Comparison of ENCODE assay signal across 26 cellular contexts in genomic region chr3:65856907-65857306, GRCh38.
DNase-seq lines count a peak whose midpoint lies in the region; ATAC-seq and TF ChIP-seq lines count a peak whose summit lies in the region.
"Had no signal": no experiment of that assay in that cellular context is flagged by ENCODE, and none has a peak within 500 bp of the region (broad histone marks: within the 10 kb centered on the region; RNA-seq: fewer than 3 reads in every experiment).

No MANE protein-coding gene starts in this region.

- H3K4me3 ChIP-seq in Loucy (ENCODE audit: low read length, poor library complexity, severe bottlenecking) (peak overlapping the region; percentile 40), psoas muscle (no peak overlapping the region), esophagus squamous epithelium (no peak overlapping the region)
- H3K4me3 ChIP-seq: GM23338 had no signal

- H3K27me3 ChIP-seq in Loucy (ENCODE audit: insufficient read depth, low read length, poor library complexity, severe bottlenecking) (no peaks in the 10 kb centered on the region), psoas muscle (ENCODE audit: insufficient read depth in 3 of 3, low read length in 2 of 3) (no peaks in the 10 kb centered on the region), esophagus squamous epithelium (no peaks in the 10 kb centered on the region)

- DNase-seq in dermis blood vessel endothelial cell = peak; percentile 81
- DNase-seq in left kidney (ENCODE audit: low read depth, low spot score) = peak; percentile 39
- DNase-seq in psoas muscle = no peak
- DNase-seq in esophagus squamous epithelium (lab: John Stamatoyannopoulos, UW) = no peak
- DNase-seq in ACHN = no peak
- DNase-seq: activated B cell treated with CpG ODN at 0.5 μM for 24 hours; activated CD4-positive, alpha-beta memory T cell treated with anti-CD3 and anti-CD28 coated beads for 36 hours; activated CD8-positive, alpha-beta memory T cell treated with anti-CD3 and anti-CD28 coated beads, Interleukin-2, amount 50 U/mL, for 48 hours; C1 segment of cervical spinal cord; cerebellar nuclear complex; DND-41; foreskin melanocyte; HFFc6; MM.1S; NCI-H1417; NCI-H2081 treated with DMSO at 0.1 percent for 48 hours; NCI-H446; OCI-M1; SHP77; stimulated activated CD4-positive, alpha-beta T cell treated with anti-CD3 and anti-CD28 coated beads, Interleukin-2, amount 100 ng/mL, for 48 hours had no signal

- no peaks in the 10 kb centered on the region for H3K79me2 ChIP-seq in Loucy (ENCODE audit: insufficient read depth, low read length)

- no peaks in the 10 kb centered on the region for H3K9me2 ChIP-seq in Loucy (replicated peaks; ENCODE audit: low read depth, low read length)

- WGBS in psoas muscle, 3 donors = 15 to 17% (median 16%) methylated on average over 2 of the region's 2 CpGs
- 83 to 93% methylated on average over 2 of the region's 2 CpGs for WGBS in esophagus squamous epithelium, 2 donors

- no peak overlapping the region for H2AFZ ChIP-seq in Loucy (ENCODE audit: low read length)
- H2AFZ ChIP-seq: GM23338 had no signal

- peaks cover 20% of the 10 kb centered on the region for H3F3A ChIP-seq in Loucy (ENCODE audit: low read depth)

- no peaks in the 10 kb centered on the region for H4K20me1 ChIP-seq in Loucy (ENCODE audit: insufficient read depth, low read length, poor library complexity, severe bottlenecking)

- H3K36me3 ChIP-seq in Loucy (ENCODE audit: insufficient read depth, low read length) (no peaks in the 10 kb centered on the region), psoas muscle (ENCODE audit: insufficient read depth in 1 of 2, low read depth in 1 of 2) (no peaks in the 10 kb centered on the region), esophagus squamous epithelium (no peaks in the 10 kb centered on the region)

- no peaks in the 10 kb centered on the region for H3K9me3 ChIP-seq in Loucy (ENCODE audit: insufficient read depth, low read depth, low read length)
- no peaks in the 10 kb centered on the region for H3K9me3 ChIP-seq in psoas muscle
- peaks cover 0 to 5% (median 0%) of the 10 kb centered on the region in 3 donors for H3K9me3 ChIP-seq in esophagus squamous epithelium

- H3K27ac ChIP-seq in psoas muscle (no peak overlapping the region), esophagus squamous epithelium (peak overlapping the region in 1 of 4 donors; percentile 29)
- H3K27ac ChIP-seq: epithelial cell of prostate had no signal

- TF ChIP-seq POLR2A in esophagus squamous epithelium (IDR thresholded peaks at IDR 0.05) = no peak

- intact Hi-C loops in psoas muscle (cut with DNase I) = no loop called here
- intact Hi-C loops in esophagus squamous epithelium (cut with DNase I) = no loop called here

- peak overlapping the region; percentile 81 for H3K4me2 ChIP-seq in Loucy (ENCODE audit: low read depth, low read length, poor library complexity, severe bottlenecking)
- H3K4me2 ChIP-seq: GM23338 had no signal

- ATAC-seq in psoas muscle (peak in 3 of 4 donors; percentile 63 to 75 (median 74)), GM21381 (IDR thresholded peaks at IDR 0.05; ENCODE audit: unreplicated experiment) (no peak)
- ATAC-seq: activated T-helper 17 cell treated with anti-CD3 and anti-CD28 coated beads, Interleukin-2, amount 50 U/mL, for 72 hours; GM23338; stimulated activated memory B cell treated with anti-CD40 and anti-IgM and Interleukin-4, amounts not matched to agents 10 μg/mL and 1 μg/mL and 100 μg/mL, for 72 hours had no signal

- in situ Hi-C loops in ACHN (cut with HindIII; ENCODE audit: low pct_ligation_motif_present, low pct_unique_long_range_greater_than_20kb, low sequenced_read_pairs) = no loop called here

- no peak for TF ChIP-seq CTCF in Loucy (conservative IDR thresholded peaks at IDR 0.05; ENCODE audit: low read length)
- no peak for TF ChIP-seq CTCF in psoas muscle (IDR thresholded peaks at IDR 0.05)
- no peak for TF ChIP-seq CTCF in esophagus squamous epithelium (IDR thresholded peaks at IDR 0.05)

- peaks cover 51% of the 10 kb centered on the region for H3K4me1 ChIP-seq in Loucy (ENCODE audit: insufficient read depth, low read length, poor library complexity, severe bottlenecking)
- peaks cover 5% of the 10 kb centered on the region for H3K4me1 ChIP-seq in psoas muscle
- H3K4me1 ChIP-seq in esophagus squamous epithelium = peaks cover 6 to 65% (median 14%) of the 10 kb centered on the region in 3 donors

- H3K9ac ChIP-seq in Loucy (ENCODE audit: low read depth, low read length, poor library complexity, severe bottlenecking) = peak overlapping the region; percentile 65

Comparison
In these comparisons a context has a peak if more than half of its experiments do, and no peak if none do; other contexts are left out.
1. DNase-seq: peak in dermis blood vessel endothelial cell (single experiment) and left kidney (single experiment); none in psoas muscle (0 of 2), esophagus squamous epithelium (single experiment) and ACHN (single experiment).